Comparison of ENCODE assay signal across 1 cellular context in genomic region chr21:33302055-33302454, GRCh38.
TF ChIP-seq lines count a peak whose summit lies in the region.

No MANE protein-coding gene starts in this region.

TF ChIP-seq in K562, 482 proteins besides CTCF, POLR2A, EP300 and RAD21 (continued from another document):
- TF ChIP-seq ZSCAN32 (CRISPR knock-in tag; IDR thresholded peaks at IDR 0.05) (no peak), DACH1 (IDR thresholded peaks at IDR 0.05; ENCODE audit: partially characterized antibody) (no peak), COPS2 (conservative IDR thresholded peaks at IDR 0.05) (no peak), ZC3H4 (CRISPR knock-in tag; IDR thresholded peaks at IDR 0.05; ENCODE audit: borderline replicate concordance) (peak; percentile 31; the same call in 1 of the 2 replicates), SMAD3 (CRISPR knock-in tag; conservative IDR thresholded peaks at IDR 0.05) (no peak), ZNF592 (IDR thresholded peaks at IDR 0.05) (0 out of 2 replicates have a peak, but pooled peaks have one; percentile 15), YY1 (IDR thresholded peaks at IDR 0.05; ENCODE audit: borderline replicate concordance in 1 of 3, control insufficient read depth in 1 of 3, extremely low read depth in 1 of 3, insufficient read depth in 3 of 3, insufficient read length in 1 of 3, insufficient replicate concordance in 2 of 3, low read depth in 1 of 3, low read length in 2 of 3) (peak in 1 of 3 experiments; percentile 49), PKNOX1 (IDR thresholded peaks at IDR 0.05) (peak; percentile 67), NFIX (CRISPR knock-in tag; IDR thresholded peaks at IDR 0.05; ENCODE audit: low read depth) (no peak), BRCA1 (IDR thresholded peaks at IDR 0.05) (no peak), BRCA1 (CRISPR knock-in tag; IDR thresholded peaks at IDR 0.05) (0 out of 2 replicates have a peak, but pooled peaks have one; percentile 77), ZKSCAN8 (CRISPR knock-in tag; IDR thresholded peaks at IDR 0.05) (no peak), IRF1 (CRISPR knock-in tag; IDR thresholded peaks at IDR 0.05; ENCODE audit: borderline replicate concordance) (no peak), USF1 (CRISPR knock-in tag; IDR thresholded peaks at IDR 0.05) (peak; percentile 51), ELK3 (CRISPR knock-in tag; IDR thresholded peaks at IDR 0.05) (no peak), SNAPC5 (CRISPR knock-in tag; IDR thresholded peaks at IDR 0.05) (no peak), CHD1 (IDR thresholded peaks at IDR 0.05; ENCODE audit: low read length) (no peak), RBM15 (IDR thresholded peaks at IDR 0.05; ENCODE audit: insufficient read depth, low read length) (no peak), GABPB2 (CRISPR knock-in tag; conservative IDR thresholded peaks at IDR 0.05) (no peak), MAFF (IDR thresholded peaks at IDR 0.05; ENCODE audit: low read length) (no peak)
